8 cellular contexts compared by ENCODE assay signal in the genomic region with DNA sequence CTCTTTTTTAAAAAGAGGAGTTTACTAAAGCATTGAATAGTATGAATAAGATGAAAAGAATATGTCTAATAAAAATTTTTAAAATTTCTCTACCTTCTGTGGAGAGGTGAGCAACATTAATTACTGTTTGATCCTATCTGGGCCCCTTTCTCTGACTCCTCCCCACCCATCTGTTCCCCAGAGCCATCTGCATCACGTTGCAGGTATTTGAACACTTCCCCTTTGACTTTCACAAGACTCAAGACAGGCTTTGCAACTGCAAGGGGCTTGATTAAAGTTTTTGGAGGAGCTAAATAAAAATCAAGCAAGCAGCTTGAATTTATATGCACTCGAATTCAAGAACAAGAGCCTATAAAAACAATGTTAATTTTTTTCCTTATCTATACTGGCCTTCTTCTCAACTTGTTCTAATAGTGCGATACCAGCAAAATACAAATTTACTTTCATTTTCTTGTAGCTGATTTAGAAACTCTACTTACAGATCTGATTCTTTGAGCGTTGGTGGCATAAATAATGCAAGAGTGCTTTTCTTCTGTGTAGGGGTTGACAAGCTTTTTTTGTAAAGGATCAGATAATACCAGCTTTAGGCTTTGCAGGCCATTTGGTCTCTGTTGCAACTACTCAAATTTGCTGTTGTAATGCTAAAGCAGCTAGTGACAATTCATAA. TPM values are rescaled to one million over a fixed set of nuclear protein-coding genes. Genes with fewer than 3 reads are reported as not detected.
DNase-seq lines count a peak whose midpoint lies in the region; ATAC-seq and TF ChIP-seq lines count a peak whose summit lies in the region.

No MANE protein-coding gene starts in this region.

- peak overlapping the region; percentile 21 for H3K4me3 ChIP-seq in SU-DHL-6 (ENCODE audit: insufficient read depth, low read length, poor library complexity, severe bottlenecking)
- peak overlapping the region; percentile 49 for H3K4me3 ChIP-seq in thoracic aorta

- peaks cover 7% of the 10 kb centered on the region; the same call in 1 of the 2 replicates for H3K9me3 ChIP-seq in SU-DHL-6 (ENCODE audit: insufficient read depth, low read length)
- H3K9me3 ChIP-seq in thoracic aorta = no peaks in the 10 kb centered on the region

- H3K4me1 Mint-ChIP-seq in activated naive CD4-positive, alpha-beta T cell treated with anti-CD3 and anti-CD28 coated beads, Interleukin-2, amount 10 ng/mL, durations not matched to agents 7 days and 5 days = peaks cover 7% of the 10 kb centered on the region

- DNase-seq in activated naive CD4-positive, alpha-beta T cell treated with anti-CD3 and anti-CD28 coated beads, Interleukin-2, amount 10 ng/mL, durations not matched to agents 7 days and 5 days = peak; percentile 22
- no peak for DNase-seq in activated naive CD4-positive, alpha-beta T cell treated with anti-CD3 and anti-CD28 coated beads, Interleukin-2, amount 50 U/mL, for 16 hours
- DNase-seq in thoracic aorta (ENCODE audit: low spot score) = no peak
- no peak for DNase-seq in NCI-H187 (lab: John Stamatoyannopoulos, UW)
- DNase-seq in COR-L47 (lab: John Stamatoyannopoulos, UW) = no peak
- DNase-seq in NCI-H526 treated with DMSO at 0.1 percent for 48 hours (lab: John Stamatoyannopoulos, UW) = no peak

- no peak overlapping the region for H2AFZ ChIP-seq in SU-DHL-6 (ENCODE audit: low read depth, low read length, severe bottlenecking)

- no peaks in the 10 kb centered on the region for H3F3A ChIP-seq in SU-DHL-6 (ENCODE audit: insufficient read depth)

- H4K20me1 ChIP-seq in SU-DHL-6 (ENCODE audit: low read depth, low read length) = no peaks in the 10 kb centered on the region

- H3K9me2 ChIP-seq in SU-DHL-6 (replicated peaks; ENCODE audit: insufficient read depth, low read length) = no peaks in the 10 kb centered on the region

- H3K4me1 ChIP-seq in thoracic aorta (ENCODE audit: control insufficient read depth in 1 of 2, low read depth in 2 of 2) = no peaks in the 10 kb centered on the region

- peak overlapping the region; percentile 52 for H3K4me3 Mint-ChIP-seq in activated naive CD4-positive, alpha-beta T cell treated with anti-CD3 and anti-CD28 coated beads, Interleukin-2, amount 10 ng/mL, durations not matched to agents 7 days and 5 days

- H3K27ac Mint-ChIP-seq in activated naive CD4-positive, alpha-beta T cell treated with anti-CD3 and anti-CD28 coated beads, Interleukin-2, amount 10 ng/mL, durations not matched to agents 7 days and 5 days = peak overlapping the region; percentile 58

- peaks cover 5% of the 10 kb centered on the region for H3K27me3 Mint-ChIP-seq in activated naive CD4-positive, alpha-beta T cell treated with anti-CD3 and anti-CD28 coated beads, Interleukin-2, amount 10 ng/mL, durations not matched to agents 7 days and 5 days

- H3K27me3 ChIP-seq in SU-DHL-6 (ENCODE audit: low read length) (no peaks in the 10 kb centered on the region), thoracic aorta (replicated peaks; ENCODE audit: insufficient read depth) (no peaks in the 10 kb centered on the region)

- H3K9ac ChIP-seq in SU-DHL-6 (ENCODE audit: low read length) = no peak overlapping the region

- H3K9me3 Mint-ChIP-seq in activated naive CD4-positive, alpha-beta T cell treated with anti-CD3 and anti-CD28 coated beads, Interleukin-2, amount 10 ng/mL, durations not matched to agents 7 days and 5 days = no peaks in the 10 kb centered on the region

- TF ChIP-seq CTCF in SU-DHL-6 (IDR thresholded peaks at IDR 0.05; ENCODE audit: insufficient read depth, low read length, poor library complexity, severe bottlenecking) = no peak
- no peak for TF ChIP-seq CTCF in thoracic aorta (IDR thresholded peaks at IDR 0.05)

- ATAC-seq in HG03039 (IDR thresholded peaks at IDR 0.05; ENCODE audit: unreplicated experiment) = peak; percentile 87
- no peak for ATAC-seq in thoracic aorta (ENCODE audit: insufficient number of reproducible peaks, low FRiP score, low read depth)

- H3K27ac ChIP-seq in SU-DHL-6 (ENCODE audit: low read depth, low read length) (no peak overlapping the region), thoracic aorta (no peak overlapping the region)

- no peaks in the 10 kb centered on the region for H3K79me2 ChIP-seq in SU-DHL-6 (ENCODE audit: insufficient read depth, low read length)

- CTCF ChIA-PET in activated naive CD4-positive, alpha-beta T cell treated with anti-CD3 and anti-CD28 coated beads, Interleukin-2, amount 10 ng/mL, durations not matched to agents 7 days and 5 days (lab: Charles Lee) = interaction anchor here (0.8 kb wide), 1 partner anchor 18 kb away, joined by 4 read pairs; no protein-coding TSS in a partner anchor

- no peaks in the 10 kb centered on the region for H3K36me3 Mint-ChIP-seq in activated naive CD4-positive, alpha-beta T cell treated with anti-CD3 and anti-CD28 coated beads, Interleukin-2, amount 10 ng/mL, durations not matched to agents 7 days and 5 days

- H3K36me3 ChIP-seq in SU-DHL-6 (ENCODE audit: low read length) (no peaks in the 10 kb centered on the region), thoracic aorta (no peaks in the 10 kb centered on the region)

- peak overlapping the region; percentile 57 for H3K4me2 ChIP-seq in SU-DHL-6 (ENCODE audit: low read depth, low read length, poor library complexity, severe bottlenecking)

RNA-seq across cellular contexts. Expression of a gene that starts 21.3 kb away (rescaled TPM):
- total RNA-seq in thoracic aorta = not detected
